ENCODE assay signal across 18 cellular contexts in genomic region chr16:86735727-86736126, GRCh38.
DNase-seq lines count a peak whose midpoint lies in the region; ATAC-seq, FAIRE-seq and TF ChIP-seq lines count a peak whose summit lies in the region.
"Had no signal": no experiment of that assay in that cellular context is flagged by ENCODE, and none has a peak within 500 bp of the region (broad histone marks: within the 10 kb centered on the region; RNA-seq: fewer than 3 reads in every experiment).

No MANE protein-coding gene starts in this region.

- ATAC-seq in HepG2 (no peak), HG02938 (IDR thresholded peaks at IDR 0.05; ENCODE audit: unreplicated experiment) (no peak), HG03108 (IDR thresholded peaks at IDR 0.05; ENCODE audit: unreplicated experiment) (no peak)

- intact Hi-C loops in spleen (cut with DNase I; ENCODE audit: low total_unique reads): no loop called here
- intact Hi-C loops in HepG2 (cut with micrococcal nuclease; ENCODE audit: unreplicated experiment): no loop called here

- no peak overlapping the region for H3K14ac ChIP-seq in mesenchymal stem cell (ENCODE audit: low read length in 2 of 2)

- no peak overlapping the region for H2BK15ac ChIP-seq in mesenchymal stem cell (ENCODE audit: low read depth, poor library complexity, severe bottlenecking)

- H3K18ac ChIP-seq in mesenchymal stem cell (ENCODE audit: low read depth in 1 of 2, low read length in 2 of 2): no peak overlapping the region

- H2BK120ac ChIP-seq in mesenchymal stem cell (ENCODE audit: low read depth, low read length): no peak overlapping the region

- H2AFZ ChIP-seq in mesenchymal stem cell (ENCODE audit: low read depth, low read length) (no peak overlapping the region), HepG2 (ENCODE audit: low read length) (no peak overlapping the region)
- H2AFZ ChIP-seq: GM23248 had no signal

- H3K4me3 ChIP-seq in HEK293 (ENCODE audit: low read depth, low read length): no peak overlapping the region
- no peak overlapping the region for H3K4me3 ChIP-seq in WERI-Rb-1 (ENCODE audit: low read depth, low read length)
- no peak overlapping the region for H3K4me3 ChIP-seq in mesenchymal stem cell (ENCODE audit: insufficient read depth in 1 of 2, low read depth in 1 of 2, low read length in 2 of 2)
- H3K4me3 ChIP-seq in spleen: no peak overlapping the region
- H3K4me3 ChIP-seq in HepG2 (replicated peaks in 1 of 3; ENCODE audit: insufficient read depth in 1 of 3, low read depth in 2 of 3, low read length in 3 of 3): no peak overlapping the region
- H3K4me3 ChIP-seq: BLaER1 treated with 17β-estradiol and CSF1 and Interleukin-3, amounts not matched to agents 10 nM and 100 nM; GM23248 had no signal

- H4K91ac ChIP-seq in mesenchymal stem cell (ENCODE audit: low read length): no peak overlapping the region

- H2AK5ac ChIP-seq in mesenchymal stem cell (ENCODE audit: low read length, severe bottlenecking): peak overlapping the region; percentile 73

- TF ChIP-seq POLR2A in spleen (IDR thresholded peaks at IDR 0.05) (no peak), HepG2 (IDR thresholded peaks at IDR 0.05; ENCODE audit: insufficient read depth in 1 of 2, low read depth in 2 of 2, low read length in 2 of 2) (no peak)

- TF ChIP-seq CTCF in HEK293 (tag by site-specific recombination; IDR thresholded peaks at IDR 0.05) (no peak), WERI-Rb-1 (IDR thresholded peaks at IDR 0.05; ENCODE audit: low read depth, low read length) (no peak), spleen (IDR thresholded peaks at IDR 0.05 in 8 of 11, conservative IDR thresholded peaks at IDR 0.05 in 3 of 11) (no peak), HepG2 (CRISPR knock-in tag; IDR thresholded peaks at IDR 0.05) (no peak)

- no peak overlapping the region for H2BK12ac ChIP-seq in mesenchymal stem cell (ENCODE audit: low read length in 2 of 2)

- H2BK5ac ChIP-seq in mesenchymal stem cell (ENCODE audit: low read depth, low read length, poor library complexity, severe bottlenecking): no peak overlapping the region

- TF ChIP-seq RAD21 in HepG2 (CRISPR knock-in tag; IDR thresholded peaks at IDR 0.05): no peak

- 67% methylated on average over 1 of the region's 2 CpGs for WGBS in mesenchymal stem cell
- WGBS in spleen, 5 donors: 61 to 83% (median 68%) methylated on average over 2 of the region's 2 CpGs
- WGBS in HepG2 (ENCODE audit: low lambda C conversion rate): 0% methylated on average over 2 of the region's 2 CpGs

- in situ Hi-C loops in HepG2 (cut with HindIII; ENCODE audit: extremely low pct_ligation_motif_present, low pct_unique_long_range_greater_than_20kb): no loop called here

- H3K27me3 ChIP-seq in WERI-Rb-1 (ENCODE audit: insufficient read depth, low read depth, severe bottlenecking) (no peaks in the 10 kb centered on the region), mesenchymal stem cell (ENCODE audit: control insufficient read depth in 1 of 2, insufficient read depth in 1 of 2, low read length in 2 of 2) (peaks cover 0 to 66% of the 10 kb centered on the region in 2 experiments), spleen (replicated peaks in 1 of 7) (peaks cover 0 to 84% (median 7%) of the 10 kb centered on the region in 7 donors), HepG2 (ENCODE audit: control insufficient read depth in 1 of 2, insufficient read depth in 2 of 2, low read length in 2 of 2) (peaks cover 18 to 92% of the 10 kb centered on the region in 2 experiments)
- H3K27me3 ChIP-seq: BLaER1 treated with 17β-estradiol and CSF1 and Interleukin-3, amounts not matched to agents 10 nM and 100 nM had no signal

- H3K79me2 ChIP-seq in HepG2 (ENCODE audit: insufficient read depth, low read length): no peaks in the 10 kb centered on the region

- H3K36me3 ChIP-seq in HEK293 (ENCODE audit: control insufficient read depth in 2 of 2, insufficient read depth in 1 of 2, low read length in 2 of 2) (no peaks in the 10 kb centered on the region), WERI-Rb-1 (no peaks in the 10 kb centered on the region), mesenchymal stem cell (ENCODE audit: control insufficient read depth in 1 of 2, insufficient read depth in 2 of 2, low read depth in 1 of 2, low read length in 2 of 2) (peaks cover 0 to 8% of the 10 kb centered on the region in 2 experiments), spleen (no peaks in the 10 kb centered on the region), HepG2 (replicated peaks in 1 of 2; ENCODE audit: control insufficient read depth in 1 of 2, insufficient read depth in 2 of 2, low read length in 2 of 2) (no peaks in the 10 kb centered on the region)
- H3K36me3 ChIP-seq: BLaER1 treated with 17β-estradiol and CSF1 and Interleukin-3, amounts not matched to agents 10 nM and 100 nM had no signal

- H3K79me1 ChIP-seq in mesenchymal stem cell (replicated peaks; ENCODE audit: low read length, poor library complexity, severe bottlenecking): peaks cover 7% of the 10 kb centered on the region

- H3K27ac ChIP-seq in HEK293 (ENCODE audit: extremely low read depth, low read depth, low read length) (no peak overlapping the region), WERI-Rb-1 (no peak overlapping the region), mesenchymal stem cell (ENCODE audit: low read length, poor library complexity, severe bottlenecking) (no peak overlapping the region), spleen (no peak overlapping the region), HepG2 (ENCODE audit: extremely low read length, insufficient read depth, low read length) (no peak overlapping the region)
- H3K27ac ChIP-seq: BLaER1 treated with 17β-estradiol and CSF1 and Interleukin-3, amounts not matched to agents 10 nM and 100 nM; GM23248 had no signal

- H3K4me2 ChIP-seq in mesenchymal stem cell (ENCODE audit: low read length, poor library complexity, severe bottlenecking) (no peak overlapping the region), HepG2 (ENCODE audit: low read depth, low read length) (no peak overlapping the region)

- no peak overlapping the region for H3K9ac ChIP-seq in mesenchymal stem cell (ENCODE audit: low read length)
- no peak overlapping the region for H3K9ac ChIP-seq in HepG2 (ENCODE audit: insufficient read depth, low read depth, low read length)
- H3K9ac ChIP-seq: BLaER1 treated with 17β-estradiol and CSF1 and Interleukin-3, amounts not matched to agents 10 nM and 100 nM; GM23248 had no signal

- TF ChIP-seq EP300 in HepG2 (IDR thresholded peaks at IDR 0.05; ENCODE audit: low read depth in 2 of 2, low read length in 2 of 2): no peak
- TF ChIP-seq EP300 in HepG2 (CRISPR knock-in tag; IDR thresholded peaks at IDR 0.05; ENCODE audit: borderline replicate concordance): no peak

- H3K4me1 ChIP-seq in HEK293 (ENCODE audit: control insufficient read depth, insufficient read depth, low read length) (peaks cover 1% of the 10 kb centered on the region), mesenchymal stem cell (ENCODE audit: control insufficient read depth, insufficient read depth, low read depth, low read length) (peaks cover 27% of the 10 kb centered on the region), spleen (peaks cover 0 to 10% (median 3%) of the 10 kb centered on the region in 6 donors), HepG2 (ENCODE audit: insufficient read depth, low read length) (no peaks in the 10 kb centered on the region)

- FAIRE-seq in HepG2 (lab: Jason Lieb, UNC): no peak
- FAIRE-seq: D721Med, GM12892, GM18507, H54 had no signal

- no TSS peak for BruUV-seq in HepG2 (replicated peaks; lab: Mats Ljungman, UMichigan)

- CTCF ChIA-PET in HEK293 (lab: Yijun Ruan, JAX) (interaction anchor here (0.7 to 1.1 kb wide), 2 partner anchors 25 to 27 kb away, joined by 3 to 4 read pairs; no protein-coding TSS in a partner anchor), HepG2 (lab: Yijun Ruan, JAX; ENCODE audit: low intra/inter-chr PET ratio, low total read pairs) (no interaction called here)

- H3K9me3 ChIP-seq in HEK293 (ENCODE audit: control insufficient read depth, insufficient read depth, low read depth, low read length) (no peaks in the 10 kb centered on the region), WERI-Rb-1 (ENCODE audit: severe bottlenecking) (no peaks in the 10 kb centered on the region), mesenchymal stem cell (ENCODE audit: control insufficient read depth, low read length) (no peaks in the 10 kb centered on the region), spleen (no peaks in the 10 kb centered on the region), HepG2 (ENCODE audit: low read length) (no peaks in the 10 kb centered on the region)
- H3K9me3 ChIP-seq: BLaER1 treated with 17β-estradiol and CSF1 and Interleukin-3, amounts not matched to agents 10 nM and 100 nM had no signal

- peak; percentile 21 for DNase-seq in WERI-Rb-1
- DNase-seq in mesenchymal stem cell: no peak
- peak; percentile 28 for DNase-seq in spleen
- no peak for DNase-seq in HepG2 (ENCODE audit: low spot score)
- DNase-seq: CD8-positive, alpha-beta memory T cell; COR-L47; DMS79; GDM1; GM23248; HCEC 1CT had no signal

- no peak overlapping the region for H3K4ac ChIP-seq in mesenchymal stem cell (ENCODE audit: low read depth in 1 of 2, low read length in 2 of 2)

- H3K23ac ChIP-seq in mesenchymal stem cell (ENCODE audit: low read length in 2 of 2): no peak overlapping the region

- POLR2A ChIA-PET in HEK293 (lab: Yijun Ruan, JAX): no interaction called here
- POLR2A ChIA-PET in HepG2 (lab: Yijun Ruan, JAX): no interaction called here

- no peaks in the 10 kb centered on the region for H4K20me1 ChIP-seq in HepG2 (ENCODE audit: insufficient read depth, low read length)
- H4K20me1 ChIP-seq: BLaER1 treated with 17β-estradiol and CSF1 and Interleukin-3, amounts not matched to agents 10 nM and 100 nM had no signal

- H4K8ac ChIP-seq in mesenchymal stem cell (ENCODE audit: low read length): no peak overlapping the region

TF ChIP-seq in HEK293, 187 proteins besides CTCF, POLR2A, EP300 and RAD21:
- peak; percentile 20; the same call in 1 of the 2 replicates for TF ChIP-seq ZNF223 (tag by site-specific recombination; IDR thresholded peaks at IDR 0.05)
- TF ChIP-seq ZNF610 (tag by site-specific recombination; IDR thresholded peaks at IDR 0.05; ENCODE audit: borderline replicate concordance): no peak

TF ChIP-seq in HepG2, 621 proteins besides CTCF, POLR2A, EP300 and RAD21:
- TF ChIP-seq ARID2 (CRISPR knock-in tag; IDR thresholded peaks at IDR 0.05; ENCODE audit: borderline replicate concordance): no peak
- no peak for TF ChIP-seq FOSL2 (CRISPR knock-in tag; IDR thresholded peaks at IDR 0.05)
- TF ChIP-seq ZNF670 (CRISPR knock-in tag; IDR thresholded peaks at IDR 0.05; ENCODE audit: borderline replicate concordance): no peak

Comparison
In these comparisons a context has a peak if more than half of its experiments do, and no peak if none do; other contexts are left out.
1. DNase-seq: peak in WERI-Rb-1 (single experiment) and spleen (single experiment); none in mesenchymal stem cell (single experiment) and HepG2 (single experiment).